ENCODE assay signal across 8 cellular contexts in the genomic region with DNA sequence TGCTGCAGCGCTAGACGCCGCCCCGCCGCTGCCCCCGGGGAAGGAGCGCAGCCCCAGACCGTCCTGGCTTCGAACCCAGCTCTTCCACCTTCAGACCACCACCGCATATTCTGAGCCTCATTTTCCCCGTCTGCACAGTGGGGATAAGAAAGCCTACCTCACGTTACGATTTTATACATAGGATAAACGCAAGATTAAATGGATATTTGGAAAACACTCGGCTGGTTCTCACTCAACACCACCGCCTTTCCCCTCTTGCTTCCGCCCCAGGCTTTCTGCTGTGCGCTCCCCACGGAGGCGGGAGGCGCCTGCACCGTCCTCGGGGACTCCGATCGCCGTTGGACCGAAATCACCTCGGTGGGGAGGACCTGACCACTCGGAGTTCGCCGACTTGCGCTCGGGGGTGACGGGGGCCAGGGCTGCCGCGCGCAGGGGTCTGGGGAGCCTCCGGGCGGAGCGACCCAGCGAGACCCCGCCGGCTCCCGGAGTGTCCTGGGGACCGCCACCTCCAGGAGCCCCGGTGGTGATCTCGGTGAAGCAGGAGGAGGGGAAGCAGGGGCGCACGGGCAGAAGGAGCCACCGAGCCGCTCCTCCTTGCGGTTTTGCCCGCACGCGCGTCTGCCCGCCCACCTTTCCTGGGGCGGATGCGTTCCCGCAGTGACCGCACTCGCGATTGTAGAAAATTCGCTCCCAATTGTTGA. TPM values are rescaled to one million over a fixed set of nuclear protein-coding genes. Genes with fewer than 3 reads are reported as not detected.
DNase-seq lines count a peak whose midpoint lies in the region; FAIRE-seq lines count a peak whose summit lies in the region.

No MANE protein-coding gene starts in this region.

- peak overlapping the region; percentile 95 to 96 (median 96) for H3K27ac Mint-ChIP-seq in IgD-negative memory B cell

- H3K9ac ChIP-seq in subcutaneous abdominal adipose tissue (ENCODE audit: low read length in 5 of 5) = peak overlapping the region; percentile 28 to 83 (median 68)

- DNase-seq in AG20443 (ENCODE audit: low spot score) = peak; percentile 61
- DNase-seq in GM19239 (ENCODE audit: insufficient read length, low spot score) = no peak
- DNase-seq in activated CD4-positive, alpha-beta T cell treated with anti-CD3 and anti-CD28 coated beads for 48 hours = peak; percentile 65
- DNase-seq in islet precursor cell = no peak

- peak; percentile 78 for FAIRE-seq in GM19239 (lab: Jason Lieb, UNC)

- H3K9me3 ChIP-seq in ectodermal cell (ENCODE audit: control insufficient read depth, low read length) = no peaks in the 10 kb centered on the region
- H3K9me3 ChIP-seq in mononuclear cell (ENCODE audit: low read depth, low read length) = no peaks in the 10 kb centered on the region
- H3K9me3 ChIP-seq in subcutaneous abdominal adipose tissue (ENCODE audit: control insufficient read depth in 5 of 5, low read length in 5 of 5) = no peaks in the 10 kb centered on the region

- H3K36me3 ChIP-seq in ectodermal cell (ENCODE audit: control insufficient read depth, insufficient read depth, low read length) = no peaks in the 10 kb centered on the region
- no peaks in the 10 kb centered on the region for H3K36me3 ChIP-seq in subcutaneous abdominal adipose tissue (ENCODE audit: control insufficient read depth in 5 of 5, insufficient read depth in 5 of 5, low read length in 5 of 5)

- WGBS in ectodermal cell, 2 experiments = 0 to 1% methylated on average over 64 of the region's 64 CpGs

- H3K27ac ChIP-seq in ectodermal cell (ENCODE audit: insufficient read depth, low read depth, low read length, poor library complexity, severe bottlenecking) (no peak overlapping the region), subcutaneous abdominal adipose tissue (ENCODE audit: low read depth, low read length) (peak overlapping the region; percentile 77)

- no peaks in the 10 kb centered on the region for H3K9me3 Mint-ChIP-seq in IgD-negative memory B cell

- H3K4me1 ChIP-seq in ectodermal cell (ENCODE audit: control insufficient read depth, insufficient read depth, low read length) = peaks cover 5% of the 10 kb centered on the region
- peaks cover 51% of the 10 kb centered on the region for H3K4me1 ChIP-seq in mononuclear cell (ENCODE audit: insufficient read depth, low read length)
- peaks cover 14 to 70% (median 64%) of the 10 kb centered on the region in 5 donors for H3K4me1 ChIP-seq in subcutaneous abdominal adipose tissue (ENCODE audit: control insufficient read depth in 5 of 5, insufficient read depth in 5 of 5, low read length in 5 of 5)

- H3K27me3 ChIP-seq in ectodermal cell (ENCODE audit: control insufficient read depth, insufficient read depth, low read length, poor library complexity, severe bottlenecking) = peaks cover 18% of the 10 kb centered on the region
- H3K27me3 ChIP-seq in mononuclear cell (ENCODE audit: insufficient read depth, low read length) = no peaks in the 10 kb centered on the region
- H3K27me3 ChIP-seq in subcutaneous abdominal adipose tissue (ENCODE audit: control insufficient read depth in 5 of 5, insufficient read depth in 4 of 5, low read length in 5 of 5) = no peaks in the 10 kb centered on the region

- no peaks in the 10 kb centered on the region for H3K27me3 Mint-ChIP-seq in IgD-negative memory B cell

- H3K36me3 Mint-ChIP-seq in IgD-negative memory B cell = no peaks in the 10 kb centered on the region

- H3K4me3 ChIP-seq in ectodermal cell (ENCODE audit: insufficient read depth, low read depth, low read length) = peak overlapping the region; percentile 64
- H3K4me3 ChIP-seq in mononuclear cell (ENCODE audit: low read length) = peak overlapping the region; percentile 66
- H3K4me3 ChIP-seq in subcutaneous abdominal adipose tissue (ENCODE audit: low read depth in 1 of 5, low read length in 5 of 5) = peak overlapping the region; percentile 67 to 94 (median 87)

- H3K4me1 Mint-ChIP-seq in IgD-negative memory B cell = peaks cover 40 to 49% (median 48%) of the 10 kb centered on the region in 3 donors

- peak overlapping the region; percentile 95 to 100 (median 98) for H3K4me3 Mint-ChIP-seq in IgD-negative memory B cell

RNA-seq across cellular contexts. Expression of a gene that starts 4.0 kb away (rescaled TPM):
- polyA plus RNA-seq in IgD-negative memory B cell = 0.73 TPM
- 0.69 TPM for polyA plus RNA-seq in ectodermal cell (2013, experiment 1 of 4)
- polyA plus RNA-seq in ectodermal cell (2013, experiment 2 of 4) = 0.60 TPM
- polyA plus RNA-seq in ectodermal cell (2013, experiment 3 of 4) = 0.64 TPM
- 0.36 TPM for polyA plus RNA-seq in ectodermal cell (2013, experiment 4 of 4)
- 0.52 TPM for total RNA-seq in mononuclear cell

Comparison
In these comparisons a context has a peak if more than half of its experiments do, and no peak if none do; other contexts are left out.
1. DNase-seq: peak in AG20443 (single experiment) and activated CD4-positive, alpha-beta T cell treated with anti-CD3 and anti-CD28 coated beads for 48 hours (single experiment); none in GM19239 (single experiment) and islet precursor cell (single experiment).
2. Peak in every context shown above with its lines, with median percentiles within 50 percentile points of each other: H3K4me3 ChIP-seq.